In genomic region chr12:105775351-105775750, GRCh38 we compare ENCODE assay signal across 13 cellular contexts.
DNase-seq lines count a peak whose midpoint lies in the region; ATAC-seq and TF ChIP-seq lines count a peak whose summit lies in the region.
"Had no signal": no experiment of that assay in that cellular context is flagged by ENCODE, and none has a peak within 500 bp of the region (broad histone marks: within the 10 kb centered on the region; RNA-seq: fewer than 3 reads in every experiment).

No MANE protein-coding gene starts in this region.

- 48 to 51% (median 48%) methylated on average over 3 of the region's 3 CpGs for WGBS in ovary, 3 donors

- H3K27ac ChIP-seq in ovary: no peak overlapping the region

- TF ChIP-seq POLR2A in ovary (IDR thresholded peaks at IDR 0.05): no peak

- TF ChIP-seq CTCF in ovary (IDR thresholded peaks at IDR 0.05): no peak

- ATAC-seq in HG03135 (IDR thresholded peaks at IDR 0.05; ENCODE audit: unreplicated experiment): no peak

- no peaks in the 10 kb centered on the region for H3K9me3 ChIP-seq in ovary
- H3K9me3 ChIP-seq: BE2C had no signal

- no peak for TF ChIP-seq EP300 in ovary (IDR thresholded peaks at IDR 0.05)

- peaks cover 4% of the 10 kb centered on the region for H3K4me1 ChIP-seq in ovary (ENCODE audit: insufficient read depth)
- H3K4me1 ChIP-seq: BE2C had no signal

- H3K36me3 ChIP-seq in ovary: no peaks in the 10 kb centered on the region
- H3K36me3 ChIP-seq: BE2C had no signal

- no peaks in the 10 kb centered on the region for H3K27me3 ChIP-seq in ovary
- H3K27me3 ChIP-seq: BE2C had no signal

- DNase-seq in A172 (ENCODE audit: low spot score) (peak; percentile 9), GM04504 (ENCODE audit: low read depth) (peak; percentile 57), amniotic stem cell (lab: John Stamatoyannopoulos, UW) (peak; percentile 34), hepatic stellate cell (ENCODE audit: low spot score) (peak; percentile 59), NCI-H128 (lab: John Stamatoyannopoulos, UW; ENCODE audit: unreplicated experiment) (no peak), Kasumi-1 (lab: John Stamatoyannopoulos, UW) (no peak), ovary (no peak)
- DNase-seq: amygdala; BE2C; NCI-H1048; stimulated activated CD4-positive, alpha-beta T cell treated with anti-CD3 and anti-CD28 coated beads, Interleukin-1b, Interleukin-23, amount 100 ng/mL, for 48 hours; T1000 had no signal

- no peak overlapping the region for H3K4me3 ChIP-seq in ovary

- intact Hi-C loops in ovary (cut with DNase I): no loop called here

Comparison
In these comparisons a context has a peak if more than half of its experiments do, and no peak if none do; other contexts are left out.
1. DNase-seq: peak in A172 (single experiment), GM04504 (single experiment), amniotic stem cell (single experiment) and hepatic stellate cell (single experiment); none in NCI-H128 (single experiment), Kasumi-1 (0 of 2) and ovary (0 of 5).